ENCODE assay signal across 8 cellular contexts in the genomic region with DNA sequence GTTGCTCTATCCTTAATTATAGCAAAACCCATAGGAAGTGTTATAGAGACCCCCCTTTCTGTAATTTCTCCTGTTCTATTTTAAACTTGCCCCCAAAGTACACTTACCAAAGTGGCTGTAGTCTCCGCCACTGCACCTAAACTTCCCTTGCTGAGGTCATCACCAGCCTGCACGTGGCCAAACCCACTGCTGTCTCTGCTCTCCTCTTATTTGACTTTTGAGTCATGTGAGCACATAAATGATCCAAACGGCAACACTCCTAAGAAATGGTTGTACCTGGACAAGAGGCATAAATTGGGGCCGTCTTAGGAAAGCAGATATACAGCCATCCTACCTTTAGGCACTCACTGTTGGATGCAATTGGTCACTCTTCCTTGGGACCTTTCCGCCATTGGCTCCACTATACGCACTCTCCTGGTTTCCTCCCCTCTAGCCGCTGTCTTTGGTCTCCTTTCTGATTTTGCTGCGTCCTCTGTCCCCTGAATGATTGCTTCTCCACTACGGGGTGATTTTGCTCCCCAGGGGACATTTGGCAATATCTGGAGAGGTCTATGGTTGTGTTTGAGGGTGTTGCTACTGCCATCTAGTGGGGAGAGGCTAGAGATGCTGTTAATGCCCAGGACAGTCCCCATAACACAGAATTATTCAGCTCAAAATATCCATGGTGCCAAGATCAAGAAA. TPM values are rescaled to one million over a fixed set of nuclear protein-coding genes. Genes with fewer than 3 reads are reported as not detected.
A peak's percentile ranks its signal among the peaks of the same experiment; 100 is the strongest.
DNase-seq lines count a peak whose midpoint lies in the region; ATAC-seq, FAIRE-seq and TF ChIP-seq lines count a peak whose summit lies in the region.

No MANE protein-coding gene starts in this region.

- no peak for TF ChIP-seq POLR2A in endothelial cell of umbilical vein (IDR thresholded peaks at IDR 0.05; ENCODE audit: low read depth, low read length)

- DNase-seq in DMS114 treated with DMSO at 0.1 percent for 48 hours (lab: John Stamatoyannopoulos, UW; ENCODE audit: unreplicated experiment) (peak; percentile 25), H4 (ENCODE audit: low spot score) (peak; percentile 60), NCI-H2107 treated with DMSO at 0.1 percent for 48 hours (lab: John Stamatoyannopoulos, UW; ENCODE audit: unreplicated experiment) (peak; percentile 30), endothelial cell of umbilical vein (ENCODE audit: low read depth, low spot score) (peak; percentile 51), myocyte (ENCODE audit: low read depth) (peak; percentile 72), aorta (no peak)

- no TSS peak for BruUV-seq in endothelial cell of umbilical vein (replicated peaks; lab: Mats Ljungman, UMichigan)

- no peaks in the 10 kb centered on the region for H3K9me3 ChIP-seq in endothelial cell of umbilical vein (replicated peaks; ENCODE audit: control insufficient read depth, insufficient read depth, low read length)
- H3K9me3 ChIP-seq in aorta (ENCODE audit: control insufficient read depth, low read length): no peaks in the 10 kb centered on the region

- dilution Hi-C loops in endothelial cell of umbilical vein (cut with MboI; ENCODE audit: extremely low pct_ligation_motif_present, low sequenced_read_pairs): no loop called here

- no peak for ATAC-seq in aorta (ENCODE audit: low FRiP score)
- ATAC-seq in GM19467 (IDR thresholded peaks at IDR 0.05; ENCODE audit: unreplicated experiment): no peak

- no peaks in the 10 kb centered on the region for H3K36me3 ChIP-seq in endothelial cell of umbilical vein (ENCODE audit: control insufficient read depth in 2 of 2, extremely low read depth in 1 of 2, insufficient read depth in 2 of 2, low read length in 2 of 2)
- no peaks in the 10 kb centered on the region for H3K36me3 ChIP-seq in aorta (ENCODE audit: control insufficient read depth in 1 of 2, insufficient read depth in 2 of 2, low read length in 1 of 2)

- no peak overlapping the region for H3K4me2 ChIP-seq in endothelial cell of umbilical vein (ENCODE audit: insufficient read depth, low read length)

- TF ChIP-seq CTCF in WI38 (IDR thresholded peaks at IDR 0.05; ENCODE audit: low read depth, low read length) (peak; percentile 83), endothelial cell of umbilical vein (IDR thresholded peaks at IDR 0.05; ENCODE audit: extremely low read depth in 1 of 2, insufficient read depth in 1 of 2, low read depth in 1 of 2, low read length in 2 of 2) (peak; percentile 84 to 90)

- H3K27ac ChIP-seq in endothelial cell of umbilical vein (ENCODE audit: insufficient read depth, low read depth, low read length): no peak overlapping the region
- H3K27ac ChIP-seq in aorta (ENCODE audit: low read depth in 1 of 2, low read length in 2 of 2): no peak overlapping the region

- intact Hi-C loops in endothelial cell of umbilical vein (cut with micrococcal nuclease): loop anchor here (5.0 kb wide), 1 partner anchor 356 kb away; no protein-coding TSS in a partner anchor
- intact Hi-C loops in aorta (cut with DNase I): no loop called here

- H3K79me2 ChIP-seq in endothelial cell of umbilical vein (ENCODE audit: control insufficient read depth, insufficient read depth, low read length): no peaks in the 10 kb centered on the region

- 31 to 49% methylated on average over 9 of the region's 9 CpGs for WGBS in aorta, 2 donors

- H3K4me3 ChIP-seq in WI38 (ENCODE audit: low read depth, low read length) (no peak overlapping the region), endothelial cell of umbilical vein (replicated peaks in 1 of 3; ENCODE audit: insufficient read depth in 1 of 3, low read depth in 1 of 3, low read length in 3 of 3) (no peak overlapping the region), aorta (ENCODE audit: low read length in 2 of 2) (no peak overlapping the region)

- CTCF ChIA-PET in endothelial cell of umbilical vein (lab: Charles Lee): interaction anchor here (0.5 to 3.3 kb wide), 27 partner anchors 9 to 358 kb away, joined by 3 to 39 read pairs (median 5); no protein-coding TSS in a partner anchor

- no peaks in the 10 kb centered on the region for H3K9me1 ChIP-seq in endothelial cell of umbilical vein (replicated peaks; ENCODE audit: control insufficient read depth, extremely low read depth, insufficient read depth, low read length)

- POLR2A ChIA-PET in endothelial cell of umbilical vein (lab: Charles Lee): no interaction called here

- H3K9ac ChIP-seq in endothelial cell of umbilical vein (replicated peaks; ENCODE audit: extremely low read depth, insufficient read depth, low read length): no peak overlapping the region

- H3K4me1 ChIP-seq in endothelial cell of umbilical vein (ENCODE audit: control insufficient read depth, extremely low read depth, insufficient read depth, low read length): no peaks in the 10 kb centered on the region
- H3K4me1 ChIP-seq in aorta (ENCODE audit: control insufficient read depth in 1 of 2, insufficient read depth in 2 of 2, low read length in 2 of 2): no peaks in the 10 kb centered on the region

- peak; percentile 91 for FAIRE-seq in endothelial cell of umbilical vein (lab: Jason Lieb, UNC)

- H4K20me1 ChIP-seq in endothelial cell of umbilical vein (replicated peaks; ENCODE audit: control insufficient read depth, extremely low read depth, insufficient read depth, low read length): no peaks in the 10 kb centered on the region

- peaks cover 15 to 20% of the 10 kb centered on the region in 2 experiments for H3K27me3 ChIP-seq in endothelial cell of umbilical vein (ENCODE audit: control insufficient read depth in 2 of 2, insufficient read depth in 2 of 2, low read length in 2 of 2)
- no peaks in the 10 kb centered on the region for H3K27me3 ChIP-seq in aorta (ENCODE audit: control insufficient read depth in 1 of 2, insufficient read depth in 2 of 2, low read length in 1 of 2)

- H2AFZ ChIP-seq in endothelial cell of umbilical vein (ENCODE audit: low read depth, low read length): no peak overlapping the region

TF ChIP-seq in endothelial cell of umbilical vein, 7 proteins besides CTCF, POLR2A, EP300 and RAD21:
- TF ChIP-seq GATA2 (IDR thresholded peaks at IDR 0.05; ENCODE audit: insufficient read depth, insufficient read length, low read depth, low read length): no peak
- TF ChIP-seq JUN (IDR thresholded peaks at IDR 0.05; ENCODE audit: borderline replicate concordance, insufficient read depth, insufficient read length, low read depth): no peak
- no peak for TF ChIP-seq POLR2AphosphoS5 (IDR thresholded peaks at IDR 0.05; ENCODE audit: insufficient read depth, low read depth, low read length)
- no peak for TF ChIP-seq EZH2 (IDR thresholded peaks at IDR 0.05; ENCODE audit: borderline replicate concordance, low read depth, low read length, severe bottlenecking)
- TF ChIP-seq, protein P1, sequence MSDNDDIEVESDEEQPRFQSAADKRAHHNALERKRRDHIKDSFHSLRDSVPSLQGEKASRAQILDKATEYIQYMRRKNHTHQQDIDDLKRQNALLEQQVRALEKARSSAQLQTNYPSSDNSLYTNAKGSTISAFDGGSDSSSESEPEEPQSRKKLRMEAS (IDR thresholded peaks at IDR 0.05; ENCODE audit: insufficient read depth, insufficient read length): no peak
- no peak for TF ChIP-seq MYC (IDR thresholded peaks at IDR 0.05; ENCODE audit: low read depth, low read length)
- TF ChIP-seq FOS (IDR thresholded peaks at IDR 0.05; ENCODE audit: borderline replicate concordance, insufficient read depth, low read length): no peak
TF ChIP-seq in endothelial cell of umbilical vein: peak in this region for 0.

RNA-seq across cellular contexts. Expression of a gene that starts 19.2 kb away (rescaled TPM):
- total RNA-seq in H4 (2014; rRNA removed; shearing (Covaris generic)): not detected in 2 replicates
- not detected in 2 replicates for total RNA-seq in endothelial cell of umbilical vein
- polyA plus RNA-seq in endothelial cell of umbilical vein: not detected in 2 replicates
- not detected in 2 replicates for polyA plus RNA-seq in endothelial cell of umbilical vein (2011; cell fraction: cytosol; rRNA removed)
- polyA plus RNA-seq in endothelial cell of umbilical vein (2011; cell fraction: nucleus; rRNA removed): 0.13 and 0.15 TPM in 2 replicates
- polyA plus RNA-seq in endothelial cell of umbilical vein (2012): not detected in 2 replicates
- not detected in 2 replicates for polyA minus RNA-seq in endothelial cell of umbilical vein
- polyA minus RNA-seq in endothelial cell of umbilical vein (2011; cell fraction: cytosol; rRNA and poly(A)+ RNA removed): not detected
- not detected in 2 replicates for polyA minus RNA-seq in endothelial cell of umbilical vein (2011; cell fraction: nucleus; rRNA and poly(A)+ RNA removed)
- total RNA-seq in myocyte: not detected in 2 replicates
- polyA plus RNA-seq in myocyte (2012): not detected
- not detected for total RNA-seq in aorta
- not detected for polyA plus RNA-seq in aorta

RNA-seq across cellular contexts. Expression of a gene that starts 46.7 kb away (rescaled TPM):
- total RNA-seq in H4 (2014; rRNA removed; shearing (Covaris generic)): not detected in 2 replicates
- not detected in 2 replicates for total RNA-seq in endothelial cell of umbilical vein
- not detected in 2 replicates for polyA plus RNA-seq in endothelial cell of umbilical vein
- polyA plus RNA-seq in endothelial cell of umbilical vein (2011; cell fraction: cytosol; rRNA removed): not detected in 2 replicates
- polyA plus RNA-seq in endothelial cell of umbilical vein (2011; cell fraction: nucleus; rRNA removed): not detected in 2 replicates
- polyA plus RNA-seq in endothelial cell of umbilical vein (2012): not detected in 2 replicates
- polyA minus RNA-seq in endothelial cell of umbilical vein: not detected in 2 replicates
- not detected for polyA minus RNA-seq in endothelial cell of umbilical vein (2011; cell fraction: cytosol; rRNA and poly(A)+ RNA removed)
- polyA minus RNA-seq in endothelial cell of umbilical vein (2011; cell fraction: nucleus; rRNA and poly(A)+ RNA removed): not detected in 2 replicates
- total RNA-seq in myocyte: not detected in 2 replicates
- not detected for polyA plus RNA-seq in myocyte (2012)
- total RNA-seq in aorta: not detected
- polyA plus RNA-seq in aorta: not detected

RNA-seq across cellular contexts. Expression of a gene that starts 47.6 kb away (rescaled TPM):
- not detected in 2 replicates for total RNA-seq in H4 (2014; rRNA removed; shearing (Covaris generic))
- not detected in 2 replicates for total RNA-seq in endothelial cell of umbilical vein
- polyA plus RNA-seq in endothelial cell of umbilical vein: not detected in 2 replicates
- polyA plus RNA-seq in endothelial cell of umbilical vein (2011; cell fraction: cytosol; rRNA removed): not detected in 2 replicates
- polyA plus RNA-seq in endothelial cell of umbilical vein (2011; cell fraction: nucleus; rRNA removed): 0.71 TPM in 1 of 2 replicates, not detected in the other
- not detected in 2 replicates for polyA plus RNA-seq in endothelial cell of umbilical vein (2012)
- polyA minus RNA-seq in endothelial cell of umbilical vein: not detected in 2 replicates
- not detected for polyA minus RNA-seq in endothelial cell of umbilical vein (2011; cell fraction: cytosol; rRNA and poly(A)+ RNA removed)
- polyA minus RNA-seq in endothelial cell of umbilical vein (2011; cell fraction: nucleus; rRNA and poly(A)+ RNA removed): not detected in 2 replicates
- not detected in 2 replicates for total RNA-seq in myocyte
- not detected for polyA plus RNA-seq in myocyte (2012)
- total RNA-seq in aorta: not detected
- polyA plus RNA-seq in aorta: not detected

Comparison
In these comparisons a context has a peak if more than half of its experiments do, and no peak if none do; other contexts are left out.
1. DNase-seq: peak in DMS114 treated with DMSO at 0.1 percent for 48 hours (single experiment), H4 (single experiment), NCI-H2107 treated with DMSO at 0.1 percent for 48 hours (single experiment), endothelial cell of umbilical vein (single experiment) and myocyte (single experiment); none in aorta (0 of 2).